In genomic region chr18:12409466-12409865, GRCh38 we compare ENCODE assay signal across 15 cellular contexts. TPM values are rescaled to one million over a fixed set of nuclear protein-coding genes. Genes with fewer than 3 reads are reported as not detected.
DNase-seq lines count a peak whose midpoint lies in the region; ATAC-seq and TF ChIP-seq lines count a peak whose summit lies in the region.
"Had no signal": no experiment of that assay in that cellular context is flagged by ENCODE, and none has a peak within 500 bp of the region (broad histone marks: within the 10 kb centered on the region; RNA-seq: fewer than 3 reads in every experiment).

No MANE protein-coding gene starts in this region.

- peaks cover 9% of the 10 kb centered on the region for H3K27me3 ChIP-seq in CD4-positive, alpha-beta T cell (ENCODE audit: control insufficient read depth, insufficient read depth, low read length)

- DNase-seq in CD4-positive, alpha-beta T cell: no peak
- no peak for DNase-seq in HFF-Myc (ENCODE audit: extremely low read depth, low read depth)
- peak; percentile 45 for DNase-seq in amniotic epithelial cell (ENCODE audit: low read depth)
- peak; percentile 85 for DNase-seq in myocyte (ENCODE audit: low read depth)
- DNase-seq in ureter (ENCODE audit: low spot score): no peak
- no peak for DNase-seq in substantia nigra (lab: John Stamatoyannopoulos, UW)
- DNase-seq in activated CD8-positive, alpha-beta memory T cell treated with anti-CD3 and anti-CD28 coated beads, Interleukin-2, amount 10 ng/mL, durations not matched to agents 7 days and 5 days: no peak
- DNase-seq in KBM-7: no peak
- DNase-seq: heart right ventricle; KG1; NCI-H2081; pancreas; stimulated activated CD4-positive, alpha-beta T cell treated with anti-CD3 and anti-CD28 coated beads, Interleukin-1b, Interleukin-23, amount 100 ng/mL, for 48 hours; T-helper 1 cell had no signal

- POLR2A ChIA-PET in CD4-positive, alpha-beta T cell (lab: Charles Lee): no interaction called here

- intact Hi-C loops in CD4-positive, alpha-beta T cell (cut with DNase I, micrococcal nuclease): no loop called here

- in situ Hi-C loops in KBM-7 (cut with MboI; ENCODE audit: low pct_unique_long_range_greater_than_20kb, low sequenced_read_pairs): loop anchor here (25.0 kb wide), 1 partner anchor 528 kb away; the partner anchor contains the start of gene SEH1L

- H3K4me3 ChIP-seq in HFF-Myc (replicated peaks; ENCODE audit: low read depth, low read length): peak overlapping the region; percentile 83
- H3K4me3 ChIP-seq: pancreas had no signal

- peaks cover 29% of the 10 kb centered on the region for H3K27me3 Mint-ChIP-seq in CD4-positive, alpha-beta T cell
- peaks cover 29% of the 10 kb centered on the region for H3K27me3 Mint-ChIP-seq in activated CD8-positive, alpha-beta memory T cell treated with anti-CD3 and anti-CD28 coated beads, Interleukin-2, amount 10 ng/mL, durations not matched to agents 7 days and 5 days

- CTCF ChIA-PET in CD4-positive, alpha-beta T cell (lab: Charles Lee): interaction anchor here (0.6 kb wide), 1 partner anchor 135 kb away, joined by 3 read pairs; no protein-coding TSS in a partner anchor
- CTCF ChIA-PET in activated CD8-positive, alpha-beta memory T cell treated with anti-CD3 and anti-CD28 coated beads, Interleukin-2, amount 10 ng/mL, durations not matched to agents 7 days and 5 days (lab: Charles Lee): interaction anchor here (2.2 kb wide), 1 partner anchor 10 kb away, joined by 7 read pairs; no protein-coding TSS in a partner anchor

- H3K4me1 Mint-ChIP-seq in CD4-positive, alpha-beta T cell (ENCODE audit: low read depth): peaks cover 25% of the 10 kb centered on the region
- H3K4me1 Mint-ChIP-seq in activated CD8-positive, alpha-beta memory T cell treated with anti-CD3 and anti-CD28 coated beads, Interleukin-2, amount 10 ng/mL, durations not matched to agents 7 days and 5 days: peaks cover 30% of the 10 kb centered on the region

- TF ChIP-seq CTCF in CD4-positive, alpha-beta T cell (IDR thresholded peaks at IDR 0.05): no peak
- TF ChIP-seq CTCF in HFF-Myc (IDR thresholded peaks at IDR 0.05; ENCODE audit: low read depth, low read length, missing control alignments): no peak

- no peaks in the 10 kb centered on the region for H3K9me3 ChIP-seq in CD4-positive, alpha-beta T cell (ENCODE audit: control insufficient read depth, low read length)
- H3K9me3 ChIP-seq: heart right ventricle, pancreas had no signal

- no peak for ATAC-seq in CD4-positive, alpha-beta T cell (ENCODE audit: poor library complexity)
- ATAC-seq in activated CD8-positive, alpha-beta memory T cell treated with anti-CD3 and anti-CD28 coated beads, Interleukin-2, amount 10 ng/mL, durations not matched to agents 7 days and 5 days: no peak
- ATAC-seq: heart right ventricle, pancreas had no signal

- H3K36me3 Mint-ChIP-seq in CD4-positive, alpha-beta T cell (ENCODE audit: low read depth): no peaks in the 10 kb centered on the region
- H3K36me3 Mint-ChIP-seq in activated CD8-positive, alpha-beta memory T cell treated with anti-CD3 and anti-CD28 coated beads, Interleukin-2, amount 10 ng/mL, durations not matched to agents 7 days and 5 days: no peaks in the 10 kb centered on the region

- no peak overlapping the region for H3K27ac ChIP-seq in CD4-positive, alpha-beta T cell (ENCODE audit: low read depth, low read length)
- no peak overlapping the region for H3K27ac ChIP-seq in substantia nigra (ENCODE audit: low read depth, low read length, poor library complexity, severe bottlenecking)
- H3K27ac ChIP-seq: heart right ventricle, pancreas had no signal

- H3K9me3 Mint-ChIP-seq in CD4-positive, alpha-beta T cell: no peaks in the 10 kb centered on the region
- no peaks in the 10 kb centered on the region for H3K9me3 Mint-ChIP-seq in activated CD8-positive, alpha-beta memory T cell treated with anti-CD3 and anti-CD28 coated beads, Interleukin-2, amount 10 ng/mL, durations not matched to agents 7 days and 5 days (ENCODE audit: low read depth)
- H3K9me3 Mint-ChIP-seq: activated T-helper 2 cell treated with anti-CD3 and anti-CD28 coated beads, Interferon-gamma antibody, Interleukin-2, Interleukin-4, amounts not matched to agents 10 μg/mL and 5 μg/mL and 100 μg/mL, durations not matched to agents 14 hours and 24 hours and 36 hours had no signal

- H3K27ac Mint-ChIP-seq in CD4-positive, alpha-beta T cell: no peak overlapping the region
- H3K27ac Mint-ChIP-seq in activated CD8-positive, alpha-beta memory T cell treated with anti-CD3 and anti-CD28 coated beads, Interleukin-2, amount 10 ng/mL, durations not matched to agents 7 days and 5 days: no peak overlapping the region
- H3K27ac Mint-ChIP-seq: activated T-helper 2 cell treated with anti-CD3 and anti-CD28 coated beads, Interferon-gamma antibody, Interleukin-2, Interleukin-4, amounts not matched to agents 10 μg/mL and 5 μg/mL and 100 μg/mL, durations not matched to agents 14 hours and 24 hours and 36 hours had no signal

- peak overlapping the region; percentile 4 for H3K4me3 Mint-ChIP-seq in CD4-positive, alpha-beta T cell
- H3K4me3 Mint-ChIP-seq in activated CD8-positive, alpha-beta memory T cell treated with anti-CD3 and anti-CD28 coated beads, Interleukin-2, amount 10 ng/mL, durations not matched to agents 7 days and 5 days: no peak overlapping the region

RNA-seq across cellular contexts. Expression of gene PRELID3A, which starts 1.7 kb away (rescaled TPM):
- total RNA-seq in CD4-positive, alpha-beta T cell: under 1 TPM in 1 of 2 experiments, not detected in 1; 0.22 TPM
- total RNA-seq in myocyte (5.2 and 7.8 TPM in 2 replicates), ureter (5.2 TPM)
- polyA plus RNA-seq in myocyte (2012): 12.4 TPM
- total RNA-seq in activated CD8-positive, alpha-beta memory T cell treated with anti-CD3 and anti-CD28 coated beads, Interleukin-2, amount 10 ng/mL, durations not matched to agents 7 days and 5 days: 1 to 10 TPM; 5.8 to 9.7 TPM

RNA-seq across cellular contexts. Expression of gene AFG3L2, which starts 32.4 kb away (rescaled TPM):
- total RNA-seq in CD4-positive, alpha-beta T cell: 10 to 100 TPM; 40.4 to 46.8 TPM
- total RNA-seq in myocyte (83.7 and 100 TPM in 2 replicates), ureter (59.0 TPM)
- 40.6 TPM for polyA plus RNA-seq in myocyte (2012)
- total RNA-seq in activated CD8-positive, alpha-beta memory T cell treated with anti-CD3 and anti-CD28 coated beads, Interleukin-2, amount 10 ng/mL, durations not matched to agents 7 days and 5 days: 10 to 100 TPM; 39.6 to 50.9 TPM

Comparison
In these comparisons a context has a peak if more than half of its experiments do, and no peak if none do; other contexts are left out.
1. DNase-seq: peak in amniotic epithelial cell (single experiment) and myocyte (single experiment); none in CD4-positive, alpha-beta T cell (0 of 10), HFF-Myc (single experiment), ureter (single experiment), substantia nigra (0 of 49), activated CD8-positive, alpha-beta memory T cell treated with anti-CD3 and anti-CD28 coated beads, Interleukin-2, amount 10 ng/mL, durations not matched to agents 7 days and 5 days (single experiment) and KBM-7 (single experiment).